Comparison of ENCODE assay signal across 6 cellular contexts in the genomic region with DNA sequence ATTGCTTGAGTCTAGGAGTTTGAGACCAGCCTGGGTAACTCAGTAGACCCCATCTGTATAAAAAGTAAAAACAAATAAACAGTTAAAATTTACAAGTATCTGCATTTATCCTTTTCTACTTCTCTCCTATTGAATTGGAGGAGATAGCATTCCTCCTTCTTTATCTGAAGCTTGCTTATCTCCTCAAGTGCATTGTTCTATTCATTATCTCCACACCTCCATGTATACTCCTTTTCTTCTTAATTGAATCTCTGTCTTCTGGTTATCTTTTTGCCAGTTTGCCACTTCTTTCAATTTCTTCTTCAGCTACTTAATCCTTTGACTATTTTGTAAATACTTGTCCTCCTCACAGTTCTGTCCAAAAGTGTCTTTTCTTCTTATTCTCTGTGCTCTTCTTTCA.
"Had no signal": no experiment of that assay in that cellular context is flagged by ENCODE, and none has a peak within 500 bp of the region (broad histone marks: within the 10 kb centered on the region; RNA-seq: fewer than 3 reads in every experiment).

No MANE protein-coding gene starts in this region.

- H3K27ac ChIP-seq: HL-60 had no signal

- DNase-seq: IMR-90, KBM-7, KG1 had no signal

- ATAC-seq: HepG2 had no signal

- FAIRE-seq: HepG2, HTR-8/SVneo had no signal
